ENCODE assay signal across 26 cellular contexts in genomic region chr1:1240348-1240732, GRCh38.
"Had no signal": no experiment of that assay in that cellular context is flagged by ENCODE, and none has a peak within 500 bp of the region (broad histone marks: within the 10 kb centered on the region; RNA-seq: fewer than 3 reads in every experiment).

No MANE protein-coding gene starts in this region.

- H3K27ac ChIP-seq: breast epithelium had no signal

- H3K4me3 ChIP-seq: MG63 had no signal

- DNase-seq: activated CD4-positive, alpha-beta T cell treated with anti-CD3 and anti-CD28 coated beads for 1 hour; activated CD4-positive, alpha-beta T cell treated with anti-CD3 and anti-CD28 coated beads, Interleukin-2, amount 10 ng/mL, durations not matched to agents 24 days and 14 days; activated CD4-positive, alpha-beta T cell treated with anti-CD3 and anti-CD28 coated beads, Interleukin-2, amount 50 U/mL, for 48 hours; activated CD8-positive, alpha-beta memory T cell treated with anti-CD3 and anti-CD28 coated beads, Interleukin-2, amount 10 ng/mL, durations not matched to agents 7 days and 5 days; activated effector memory CD4-positive, alpha-beta T cell treated with Interleukin-2 at 50 U/mL for 16 hours; activated naive CD4-positive, alpha-beta T cell; activated T-cell treated with anti-CD3 and anti-CD28 coated beads, Interleukin-2, amount 50 U/mL, for 24 hours; aorta; caudate nucleus; MG63; MV-4-11; NCI-H1092 treated with DMSO at 0.1 percent for 48 hours; NCI-H1417 treated with DMSO at 0.1 percent for 48 hours; NCI-H1694; NCI-H2029; NCI-H2107; NCI-H345; NCI-H510A; NCI-H526 treated with DMSO at 0.1 percent for 48 hours; NCI-H82; NK-92 treated with Interleukin-12 subunit alpha and Interleukin-12 subunit beta, amount 100 ng/mL, for 24 hours; PC-3; SIG-M5; T-helper 17 cell; T-helper 9 cell had no signal

- H3K36me3 ChIP-seq: breast epithelium, MG63 had no signal

- H3K9me3 ChIP-seq: breast epithelium, MG63 had no signal

- H3K27me3 ChIP-seq: MG63 had no signal
